19 cellular contexts compared by ENCODE assay signal in genomic region chrX:103756736-103757135, GRCh38. TPM values are rescaled to one million over a fixed set of nuclear protein-coding genes. Genes with fewer than 3 reads are reported as not detected.
"Had no signal": no experiment of that assay in that cellular context is flagged by ENCODE, and none has a peak within 500 bp of the region (broad histone marks: within the 10 kb centered on the region; RNA-seq: fewer than 3 reads in every experiment).

No MANE protein-coding gene starts in this region.

- ATAC-seq: effector memory CD8-positive, alpha-beta T cell; lower lobe of right lung had no signal

- H3K27me3 ChIP-seq: sigmoid colon, stomach, testis had no signal

- H3K27ac Mint-ChIP-seq: activated naive CD8-positive, alpha-beta T cell treated with anti-CD3 and anti-CD28 coated beads, Interleukin-2, amount 10 ng/mL, durations not matched to agents 7 days and 5 days; dendritic cell treated with granulocyte-macrophage colony-stimulating factor and Interleukin-4, amounts not matched to agents 40 ng/mL and 50 ng/mL, for 4 days; effector memory CD8-positive, alpha-beta T cell; immature natural killer cell had no signal

- H3K27me3 Mint-ChIP-seq: activated naive CD8-positive, alpha-beta T cell treated with anti-CD3 and anti-CD28 coated beads, Interleukin-2, amount 10 ng/mL, durations not matched to agents 7 days and 5 days; dendritic cell treated with granulocyte-macrophage colony-stimulating factor and Interleukin-4, amounts not matched to agents 40 ng/mL and 50 ng/mL, for 4 days had no signal

- H3K4me3 Mint-ChIP-seq: activated naive CD8-positive, alpha-beta T cell treated with anti-CD3 and anti-CD28 coated beads, Interleukin-2, amount 10 ng/mL, durations not matched to agents 7 days and 5 days; dendritic cell treated with granulocyte-macrophage colony-stimulating factor and Interleukin-4, amounts not matched to agents 40 ng/mL and 50 ng/mL, for 4 days; effector memory CD8-positive, alpha-beta T cell; immature natural killer cell; neural crest cell had no signal

- H3K27ac ChIP-seq: breast epithelium, lower lobe of right lung, sigmoid colon, stomach, testis had no signal

- H3K36me3 Mint-ChIP-seq: activated naive CD8-positive, alpha-beta T cell treated with anti-CD3 and anti-CD28 coated beads, Interleukin-2, amount 10 ng/mL, durations not matched to agents 7 days and 5 days; immature natural killer cell had no signal

- H3K4me1 ChIP-seq: breast epithelium, lower lobe of right lung, sigmoid colon, stomach, testis had no signal

- DNase-seq: activated naive CD4-positive, alpha-beta T cell; activated naive CD8-positive, alpha-beta T cell treated with anti-CD3 and anti-CD28 coated beads, Interleukin-2, amount 10 ng/mL, durations not matched to agents 7 days and 5 days; activated T-cell treated with anti-CD3 and anti-CD28 coated beads for 4 hours; effector memory CD8-positive, alpha-beta T cell; head of caudate nucleus; immature natural killer cell; lower lobe of right lung; sigmoid colon; stimulated activated CD4-positive, alpha-beta T cell treated with anti-CD3 and anti-CD28 coated beads, Interleukin-1b, Interleukin-23, amount 100 ng/mL, for 48 hours; stomach; testis had no signal

- H3K4me1 Mint-ChIP-seq: activated naive CD8-positive, alpha-beta T cell treated with anti-CD3 and anti-CD28 coated beads, Interleukin-2, amount 10 ng/mL, durations not matched to agents 7 days and 5 days; immature natural killer cell; neural crest cell had no signal

- H3K4me3 ChIP-seq: breast epithelium, lower lobe of right lung, sigmoid colon, stomach, testis had no signal

- FAIRE-seq: frontal cortex had no signal

- H3K9me3 ChIP-seq: lower lobe of right lung, sigmoid colon, testis had no signal

- H3K36me3 ChIP-seq: breast epithelium, lower lobe of right lung, sigmoid colon, stomach had no signal

RNA-seq across cellular contexts. Expression of gene PLP1, which starts 19.9 kb away (rescaled TPM):
- total RNA-seq: activated naive CD8-positive, alpha-beta T cell treated with anti-CD3 and anti-CD28 coated beads, Interleukin-2, amount 10 ng/mL, durations not matched to agents 7 days and 5 days; pulmonary artery endothelial cell had no signal
- polyA plus RNA-seq: immature natural killer cell had no signal

RNA-seq across cellular contexts. Expression of gene TMEM31, which starts 46.0 kb away (rescaled TPM):
- total RNA-seq: activated naive CD8-positive, alpha-beta T cell treated with anti-CD3 and anti-CD28 coated beads, Interleukin-2, amount 10 ng/mL, durations not matched to agents 7 days and 5 days; breast epithelium; cerebellum; frontal cortex; lower lobe of right lung; osteoblast; pulmonary artery endothelial cell; sigmoid colon; stomach; ureter had no signal
- polyA plus RNA-seq: immature natural killer cell, sigmoid colon, stomach had no signal
